In genomic region chr2:197322143-197322542, GRCh38 we compare ENCODE assay signal across 19 cellular contexts. TPM values are rescaled to one million over a fixed set of nuclear protein-coding genes. Genes with fewer than 3 reads are reported as not detected.
A peak's percentile ranks its signal among the peaks of the same experiment; 100 is the strongest.
DNase-seq lines count a peak whose midpoint lies in the region; ATAC-seq and TF ChIP-seq lines count a peak whose summit lies in the region.
"Had no signal": no experiment of that assay in that cellular context is flagged by ENCODE, and none has a peak within 500 bp of the region (broad histone marks: within the 10 kb centered on the region; RNA-seq: fewer than 3 reads in every experiment).

No MANE protein-coding gene starts in this region.

- no peaks in the 10 kb centered on the region for H3K9me3 Mint-ChIP-seq in activated T-cell treated with anti-CD3 and anti-CD28 coated beads, Interleukin-2, amount 50 U/mL, for 24 hours
- H3K9me3 Mint-ChIP-seq in CD8-positive, alpha-beta T cell = no peaks in the 10 kb centered on the region
- H3K9me3 Mint-ChIP-seq in activated naive CD8-positive, alpha-beta T cell (ENCODE audit: low read depth) = no peaks in the 10 kb centered on the region
- no peaks in the 10 kb centered on the region for H3K9me3 Mint-ChIP-seq in stimulated activated effector memory CD8-positive, alpha-beta T cell treated with anti-CD3 and anti-CD28 coated beads, Interleukin-12 subunit alpha, Interleukin-12 subunit beta, amount 100 ng/mL, for 72 hours
- H3K9me3 Mint-ChIP-seq: GM23338 had no signal

- CTCF ChIA-PET in CD8-positive, alpha-beta T cell (lab: Charles Lee) = interaction anchor here (1.2 kb wide), 2 partner anchors 11 to 131 kb away, joined by 3 to 7 read pairs; no protein-coding TSS in a partner anchor

- POLR2A ChIA-PET in CD8-positive, alpha-beta T cell (lab: Charles Lee) = interaction anchor here (1.2 kb wide), 1 partner anchor 114 kb away, joined by 3 read pairs; no protein-coding TSS in a partner anchor

- H3K27me3 ChIP-seq in CD8-positive, alpha-beta T cell (ENCODE audit: insufficient read depth, low read length) = no peaks in the 10 kb centered on the region
- no peaks in the 10 kb centered on the region for H3K27me3 ChIP-seq in aorta (ENCODE audit: control insufficient read depth in 1 of 2, insufficient read depth in 2 of 2, low read length in 1 of 2)

- no peak overlapping the region for H3K4me3 Mint-ChIP-seq in activated T-cell treated with anti-CD3 and anti-CD28 coated beads, Interleukin-2, amount 50 U/mL, for 24 hours
- H3K4me3 Mint-ChIP-seq in CD8-positive, alpha-beta T cell = peak overlapping the region; percentile 12
- no peak overlapping the region for H3K4me3 Mint-ChIP-seq in activated naive CD8-positive, alpha-beta T cell
- peak overlapping the region; percentile 61 for H3K4me3 Mint-ChIP-seq in stimulated activated effector memory CD8-positive, alpha-beta T cell treated with anti-CD3 and anti-CD28 coated beads, Interleukin-12 subunit alpha, Interleukin-12 subunit beta, amount 100 ng/mL, for 72 hours
- H3K4me3 Mint-ChIP-seq: GM23338 had no signal

- no peaks in the 10 kb centered on the region for H3K27me3 Mint-ChIP-seq in activated T-cell treated with anti-CD3 and anti-CD28 coated beads, Interleukin-2, amount 50 U/mL, for 24 hours
- H3K27me3 Mint-ChIP-seq in CD8-positive, alpha-beta T cell (ENCODE audit: low read depth) = no peaks in the 10 kb centered on the region
- no peaks in the 10 kb centered on the region for H3K27me3 Mint-ChIP-seq in activated naive CD8-positive, alpha-beta T cell
- H3K27me3 Mint-ChIP-seq: B cell had no signal

- ATAC-seq in CD8-positive, alpha-beta T cell = no peak
- ATAC-seq in stimulated activated effector memory CD8-positive, alpha-beta T cell treated with anti-CD3 and anti-CD28 coated beads, Interleukin-12 subunit alpha, Interleukin-12 subunit beta, amount 100 ng/mL, for 72 hours = no peak
- ATAC-seq in GM19397 (IDR thresholded peaks at IDR 0.05; ENCODE audit: unreplicated experiment) = no peak
- no peak for ATAC-seq in aorta (ENCODE audit: low FRiP score)
- ATAC-seq: GM23338 had no signal

- no peak for DNase-seq in activated T-cell treated with anti-CD3 and anti-CD28 coated beads, Interleukin-2, amount 50 U/mL, for 24 hours
- no peak for DNase-seq in activated T-cell treated with anti-CD3 and anti-CD28 coated beads, Interleukin-2, amount 50 U/mL, for 48 hours
- DNase-seq in CD8-positive, alpha-beta T cell = no peak
- no peak for DNase-seq in stimulated activated effector memory CD8-positive, alpha-beta T cell treated with anti-CD3 and anti-CD28 coated beads, Interleukin-12 subunit alpha, Interleukin-12 subunit beta, amount 100 ng/mL, for 72 hours (ENCODE audit: low spot score in 2 of 2)
- DNase-seq in aorta = no peak
- DNase-seq: DMS 273 treated with DMSO at 0.1 percent for 48 hours, GF-D8, KG1, NCI-H1436, NCI-H2029, NCI-H2171 treated with DMSO at 0.1 percent for 48 hours, NCI-H446 treated with DMSO at 0.1 percent for 48 hours, NCI-H748 treated with DMSO at 0.1 percent for 48 hours, OCI-M1, SHP77 treated with DMSO at 0.1 percent for 48 hours had no signal

- no peaks in the 10 kb centered on the region for H3K9me3 ChIP-seq in CD8-positive, alpha-beta T cell (ENCODE audit: low read length)
- no peaks in the 10 kb centered on the region for H3K9me3 ChIP-seq in aorta (ENCODE audit: control insufficient read depth, low read length)

- 97 to 98% methylated on average over 2 of the region's 2 CpGs for WGBS in aorta, 2 donors

- intact Hi-C loops in CD8-positive, alpha-beta T cell (cut with DNase I, micrococcal nuclease) = no loop called here
- intact Hi-C loops in aorta (cut with DNase I) = no loop called here

- no peak overlapping the region for H3K4me3 ChIP-seq in CD8-positive, alpha-beta T cell (ENCODE audit: low read depth, low read length)
- no peak overlapping the region for H3K4me3 ChIP-seq in aorta (ENCODE audit: low read length in 2 of 2)
- H3K4me3 ChIP-seq: GM23338 had no signal

- H3K36me3 ChIP-seq in CD8-positive, alpha-beta T cell (ENCODE audit: insufficient read depth, low read length) = no peaks in the 10 kb centered on the region
- H3K36me3 ChIP-seq in aorta (ENCODE audit: control insufficient read depth in 1 of 2, insufficient read depth in 2 of 2, low read length in 1 of 2) = no peaks in the 10 kb centered on the region

- H3K4me1 Mint-ChIP-seq in activated T-cell treated with anti-CD3 and anti-CD28 coated beads, Interleukin-2, amount 50 U/mL, for 24 hours (ENCODE audit: low read depth) = peaks cover 64% of the 10 kb centered on the region
- H3K4me1 Mint-ChIP-seq in CD8-positive, alpha-beta T cell (ENCODE audit: low read depth) = peaks cover 66% of the 10 kb centered on the region
- peaks cover 66% of the 10 kb centered on the region for H3K4me1 Mint-ChIP-seq in activated naive CD8-positive, alpha-beta T cell (ENCODE audit: low read depth)
- H3K4me1 Mint-ChIP-seq in stimulated activated effector memory CD8-positive, alpha-beta T cell treated with anti-CD3 and anti-CD28 coated beads, Interleukin-12 subunit alpha, Interleukin-12 subunit beta, amount 100 ng/mL, for 72 hours = peaks cover 31% of the 10 kb centered on the region

- peak overlapping the region; percentile 93 for H3K27ac Mint-ChIP-seq in activated T-cell treated with anti-CD3 and anti-CD28 coated beads, Interleukin-2, amount 50 U/mL, for 24 hours
- peak overlapping the region; percentile 98 for H3K27ac Mint-ChIP-seq in CD8-positive, alpha-beta T cell
- H3K27ac Mint-ChIP-seq in activated naive CD8-positive, alpha-beta T cell = peak overlapping the region; percentile 99
- no peak overlapping the region for H3K27ac Mint-ChIP-seq in stimulated activated effector memory CD8-positive, alpha-beta T cell treated with anti-CD3 and anti-CD28 coated beads, Interleukin-12 subunit alpha, Interleukin-12 subunit beta, amount 100 ng/mL, for 72 hours
- H3K27ac Mint-ChIP-seq: GM23338 had no signal

- H3K27ac ChIP-seq in CD8-positive, alpha-beta T cell (ENCODE audit: low read depth, low read length) = peak overlapping the region; percentile 53
- no peak overlapping the region for H3K27ac ChIP-seq in aorta (ENCODE audit: low read depth in 1 of 2, low read length in 2 of 2)

- peaks cover 54% of the 10 kb centered on the region for H3K4me1 ChIP-seq in CD8-positive, alpha-beta T cell (ENCODE audit: insufficient read depth, low read length)
- H3K4me1 ChIP-seq in aorta (ENCODE audit: control insufficient read depth in 1 of 2, insufficient read depth in 2 of 2, low read length in 2 of 2) = no peaks in the 10 kb centered on the region

- TF ChIP-seq CTCF in CD8-positive, alpha-beta T cell (IDR thresholded peaks at IDR 0.05) = no peak

- no peaks in the 10 kb centered on the region for H3K36me3 Mint-ChIP-seq in activated T-cell treated with anti-CD3 and anti-CD28 coated beads, Interleukin-2, amount 50 U/mL, for 24 hours (ENCODE audit: low read depth)
- H3K36me3 Mint-ChIP-seq in CD8-positive, alpha-beta T cell = no peaks in the 10 kb centered on the region
- H3K36me3 Mint-ChIP-seq in activated naive CD8-positive, alpha-beta T cell = no peaks in the 10 kb centered on the region
- H3K36me3 Mint-ChIP-seq in stimulated activated effector memory CD8-positive, alpha-beta T cell treated with anti-CD3 and anti-CD28 coated beads, Interleukin-12 subunit alpha, Interleukin-12 subunit beta, amount 100 ng/mL, for 72 hours = no peaks in the 10 kb centered on the region

RNA-seq across cellular contexts. Expression of gene ANKRD44, which starts 11.6 kb away (rescaled TPM):
- 100 to 1,000 TPM; 113 to 115 TPM for total RNA-seq in CD8-positive, alpha-beta T cell
- total RNA-seq in aorta = 10 to 100 TPM; 53.3 to 62.6 TPM
- polyA plus RNA-seq in aorta = 10 to 100 TPM in 1 of 2 donors, 1 to 10 TPM in 1; 4.5 to 14.4 TPM

Comparison
In these comparisons a context has a peak if more than half of its experiments do, and no peak if none do; other contexts are left out.
1. H3K4me3 Mint-ChIP-seq: peak in CD8-positive, alpha-beta T cell (single experiment) and stimulated activated effector memory CD8-positive, alpha-beta T cell treated with anti-CD3 and anti-CD28 coated beads, Interleukin-12 subunit alpha, Interleukin-12 subunit beta, amount 100 ng/mL, for 72 hours (single experiment); none in activated T-cell treated with anti-CD3 and anti-CD28 coated beads, Interleukin-2, amount 50 U/mL, for 24 hours (single experiment) and activated naive CD8-positive, alpha-beta T cell (single experiment).